In the genomic region with DNA sequence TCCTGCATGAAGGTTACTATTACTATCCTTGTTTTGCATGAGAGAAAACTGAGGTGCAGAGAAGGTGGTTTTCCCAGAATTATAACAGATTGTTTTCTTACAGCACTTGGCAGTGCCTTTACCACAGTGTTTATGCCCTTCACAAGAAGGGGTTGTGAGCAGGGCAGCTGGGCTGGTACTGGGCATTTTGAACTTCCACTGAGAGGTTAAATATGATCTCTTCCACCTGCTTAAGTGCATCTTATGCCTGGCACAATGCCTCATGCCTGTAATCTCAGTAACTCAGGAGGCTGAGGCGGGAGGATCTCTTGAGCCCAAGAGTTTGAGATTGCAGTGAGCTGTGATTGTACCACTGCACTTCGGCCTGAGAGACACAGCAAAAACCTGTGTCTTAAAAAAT, we compare ENCODE assay signal across 19 cellular contexts.
"Had no signal": no experiment of that assay in that cellular context is flagged by ENCODE, and none has a peak within 500 bp of the region (broad histone marks: within the 10 kb centered on the region; RNA-seq: fewer than 3 reads in every experiment).

No MANE protein-coding gene starts in this region.

- H3K4me3 ChIP-seq: heart left ventricle, lung, right atrium auricular region, sigmoid colon, stomach had no signal

- H3K27me3 Mint-ChIP-seq: naive B cell had no signal

- DNase-seq: cortex of kidney; effector memory CD4-positive, alpha-beta T cell; heart left ventricle; hippocampal formation; left colon; left ventricle myocardium superior; mesenchymal stem cell; midbrain; naive B cell; sigmoid colon; small intestine; stimulated activated CD4-positive, alpha-beta T cell treated with anti-CD3 and anti-CD28 coated beads, Interleukin-12 subunit alpha, Interleukin-12 subunit beta, amount 100 ng/mL, for 4 hours; stimulated activated naive CD4-positive, alpha-beta T cell; stomach; trophoblast cell had no signal

- H3K4me1 ChIP-seq: heart left ventricle, right atrium auricular region, sigmoid colon had no signal

- H3K9me3 ChIP-seq: heart left ventricle, right atrium auricular region, sigmoid colon, stomach had no signal

- H3K27ac Mint-ChIP-seq: nephron had no signal

- H3K27me3 ChIP-seq: heart left ventricle, right atrium auricular region, sigmoid colon, stomach had no signal

- H3K4me1 Mint-ChIP-seq: nephron had no signal

- ATAC-seq: esophagus mucosa, heart left ventricle, left colon, left ventricle myocardium superior had no signal

- H3K27ac ChIP-seq: heart left ventricle, right atrium auricular region, sigmoid colon, stomach had no signal

- H3K4me3 Mint-ChIP-seq: naive B cell, nephron had no signal

- H3K9me3 Mint-ChIP-seq: naive B cell, nephron had no signal
